ENCODE assay signal across 36 cellular contexts in genomic region chr14:37857774-37858266, GRCh38.
"Had no signal": no experiment of that assay in that cellular context is flagged by ENCODE, and none has a peak within 500 bp of the region (broad histone marks: within the 10 kb centered on the region; RNA-seq: fewer than 3 reads in every experiment).

No MANE protein-coding gene starts in this region.

- H3K9me3 Mint-ChIP-seq: activated CD4-positive, alpha-beta memory T cell treated with anti-CD3 and anti-CD28 coated beads for 36 hours; activated CD4-positive, alpha-beta T cell treated with anti-CD3 and anti-CD28 coated beads, Interleukin-2, amount 10 ng/mL, durations not matched to agents 24 days and 14 days; activated CD8-positive, alpha-beta T cell treated with anti-CD3 and anti-CD28 coated beads for 36 hours; activated naive CD4-positive, alpha-beta T cell treated with anti-CD3 and anti-CD28 coated beads for 36 hours; activated naive CD8-positive, alpha-beta T cell treated with anti-CD3 and anti-CD28 coated beads for 36 hours; activated T-cell treated with anti-CD3 and anti-CD28 coated beads, Interleukin-2, amount 50 U/mL, for 72 hours; activated T-helper 1 cell treated with anti-CD3 and anti-CD28 coated beads, Interleukin-12 subunit alpha, Interleukin-12 subunit beta, Interleukin-2, Interleukin-4 antibody, amounts not matched to agents 30 ng/mL and 10 ng/mL and 1 ng/mL, durations not matched to agents 14 hours and 24 hours and 36 hours; activated T-helper 17 cell treated with anti-CD3 and anti-CD28 coated beads, Interleukin-2, amount 50 U/mL, for 72 hours; T-helper 1 cell treated with Interleukin-12 subunit alpha and Interleukin-12 subunit beta and Interleukin-4 antibody, amounts not matched to agents 30 μg/mL and 1 μg/mL, for 36 hours; T-helper 2 cell treated with Interferon-gamma antibody and Interleukin-4, amounts not matched to agents 5 μg/mL and 100 μg/mL, for 36 hours had no signal

- H3K27ac Mint-ChIP-seq: activated B cell treated with CpG ODN at 0.5 μM for 24 hours; activated CD4-positive, alpha-beta memory T cell treated with anti-CD3 and anti-CD28 coated beads for 36 hours; activated CD4-positive, alpha-beta T cell treated with anti-CD3 and anti-CD28 coated beads, Interleukin-2, amount 10 ng/mL, durations not matched to agents 24 days and 14 days; activated CD8-positive, alpha-beta T cell treated with anti-CD3 and anti-CD28 coated beads for 36 hours; activated naive CD4-positive, alpha-beta T cell treated with anti-CD3 and anti-CD28 coated beads for 36 hours; activated naive CD4-positive, alpha-beta T cell treated with anti-CD3 and anti-CD28 coated beads, Interleukin-2, amount 50 U/mL, for 72 hours; activated naive CD8-positive, alpha-beta T cell treated with anti-CD3 and anti-CD28 coated beads for 36 hours; activated T-cell treated with anti-CD3 and anti-CD28 coated beads, Interleukin-2, amount 50 U/mL, for 72 hours; activated T-helper 1 cell treated with anti-CD3 and anti-CD28 coated beads, Interleukin-12 subunit alpha, Interleukin-12 subunit beta, Interleukin-2, Interleukin-4 antibody, amounts not matched to agents 30 ng/mL and 10 ng/mL and 1 ng/mL, durations not matched to agents 14 hours and 24 hours and 36 hours; activated T-helper 17 cell treated with anti-CD3 and anti-CD28 coated beads, Interleukin-2, amount 50 U/mL, for 72 hours; T-helper 1 cell treated with Interleukin-12 subunit alpha and Interleukin-12 subunit beta and Interleukin-4 antibody, amounts not matched to agents 30 μg/mL and 1 μg/mL, for 36 hours; T-helper 2 cell treated with Interferon-gamma antibody and Interleukin-4, amounts not matched to agents 5 μg/mL and 100 μg/mL, for 36 hours had no signal

- H3K4me1 Mint-ChIP-seq: activated B cell treated with CpG ODN at 0.5 μM for 24 hours; activated CD4-positive, alpha-beta T cell treated with anti-CD3 and anti-CD28 coated beads, Interleukin-2, amount 10 ng/mL, durations not matched to agents 24 days and 14 days; activated naive CD8-positive, alpha-beta T cell treated with anti-CD3 and anti-CD28 coated beads for 36 hours; activated T-helper 17 cell treated with anti-CD3 and anti-CD28 coated beads, Interleukin-2, amount 50 U/mL, for 72 hours had no signal

- H3K4me3 Mint-ChIP-seq: activated B cell treated with CpG ODN at 0.5 μM for 24 hours; activated CD4-positive, alpha-beta memory T cell treated with anti-CD3 and anti-CD28 coated beads for 36 hours; activated CD4-positive, alpha-beta T cell treated with anti-CD3 and anti-CD28 coated beads, Interleukin-2, amount 10 ng/mL, durations not matched to agents 24 days and 14 days; activated CD8-positive, alpha-beta T cell treated with anti-CD3 and anti-CD28 coated beads for 36 hours; activated naive CD4-positive, alpha-beta T cell treated with anti-CD3 and anti-CD28 coated beads for 36 hours; activated naive CD8-positive, alpha-beta T cell treated with anti-CD3 and anti-CD28 coated beads for 36 hours; activated T-cell treated with anti-CD3 and anti-CD28 coated beads, Interleukin-2, amount 50 U/mL, for 4 hours; activated T-cell treated with anti-CD3 and anti-CD28 coated beads, Interleukin-2, amount 50 U/mL, for 72 hours; activated T-helper 1 cell treated with anti-CD3 and anti-CD28 coated beads, Interleukin-12 subunit alpha, Interleukin-12 subunit beta, Interleukin-2, Interleukin-4 antibody, amounts not matched to agents 30 ng/mL and 10 ng/mL and 1 ng/mL, durations not matched to agents 14 hours and 24 hours and 36 hours; activated T-helper 17 cell treated with anti-CD3 and anti-CD28 coated beads, Interleukin-2, amount 50 U/mL, for 72 hours; T-helper 1 cell treated with Interleukin-12 subunit alpha and Interleukin-12 subunit beta and Interleukin-4 antibody, amounts not matched to agents 30 μg/mL and 1 μg/mL, for 36 hours; T-helper 2 cell treated with Interferon-gamma antibody and Interleukin-4, amounts not matched to agents 5 μg/mL and 100 μg/mL, for 36 hours had no signal

- H3K4me3 ChIP-seq: adrenal gland, body of pancreas, breast epithelium had no signal

- H3K27me3 ChIP-seq: adrenal gland, body of pancreas, brain microvascular endothelial cell, breast epithelium had no signal

- H3K36me3 Mint-ChIP-seq: activated CD4-positive, alpha-beta memory T cell treated with anti-CD3 and anti-CD28 coated beads for 36 hours; activated naive CD4-positive, alpha-beta T cell treated with anti-CD3 and anti-CD28 coated beads, Interleukin-2, amount 50 U/mL, for 72 hours; activated naive CD8-positive, alpha-beta T cell treated with anti-CD3 and anti-CD28 coated beads for 36 hours had no signal

- H3K27me3 Mint-ChIP-seq: activated B cell treated with CpG ODN at 0.5 μM for 24 hours; activated CD4-positive, alpha-beta T cell treated with anti-CD3 and anti-CD28 coated beads, Interleukin-2, amount 10 ng/mL, durations not matched to agents 24 days and 14 days; activated T-helper 17 cell treated with anti-CD3 and anti-CD28 coated beads, Interleukin-2, amount 50 U/mL, for 72 hours had no signal

- H3K4me1 ChIP-seq: adrenal gland, body of pancreas, breast epithelium had no signal

- DNase-seq: activated B cell treated with CpG ODN at 0.5 μM for 24 hours; activated CD4-positive, alpha-beta memory T cell treated with anti-CD3 and anti-CD28 coated beads for 36 hours; activated CD4-positive, alpha-beta T cell treated with anti-CD3 and anti-CD28 coated beads for 4 hours; activated CD4-positive, alpha-beta T cell treated with anti-CD3 and anti-CD28 coated beads, Interleukin-2, amount 10 ng/mL, durations not matched to agents 24 days and 14 days; activated CD4-positive, alpha-beta T cell treated with anti-CD3 and anti-CD28 coated beads, Interleukin-2, amount 50 U/mL, for 1 hour; activated CD4-positive, alpha-beta T cell treated with anti-CD3 and anti-CD28 coated beads, Interleukin-2, amount 50 U/mL, for 4 hours; activated CD4-positive, CD25-positive, alpha-beta regulatory T cell treated with anti-CD3 and anti-CD28 coated beads, Interleukin-2, amount 50 U/mL, for 72 hours; activated CD8-positive, alpha-beta memory T cell treated with anti-CD3 and anti-CD28 coated beads, Interleukin-2, amount 50 U/mL, for 4 hours; activated CD8-positive, alpha-beta T cell treated with anti-CD3 and anti-CD28 coated beads for 36 hours; activated effector memory CD4-positive, alpha-beta T cell treated with anti-CD3 and anti-CD28 coated beads, Interleukin-2, amount 50 U/mL, for 16 hours; activated gamma-delta T cell treated with Interleukin-2 at 50 U/mL for 16 hours; activated naive CD4-positive, alpha-beta T cell; activated naive CD4-positive, alpha-beta T cell treated with anti-CD3 and anti-CD28 coated beads for 36 hours; activated naive CD4-positive, alpha-beta T cell treated with anti-CD3 and anti-CD28 coated beads, Interleukin-2, amount 50 U/mL, for 16 hours; activated naive CD8-positive, alpha-beta T cell treated with anti-CD3 and anti-CD28 coated beads for 36 hours; activated T-cell treated with anti-CD3 and anti-CD28 coated beads for 4 hours; activated T-cell treated with anti-CD3 and anti-CD28 coated beads, Interleukin-2, amount 50 U/mL, for 1 hour; activated T-cell treated with anti-CD3 and anti-CD28 coated beads, Interleukin-2, amount 50 U/mL, for 4 hours; activated T-cell treated with anti-CD3 and anti-CD28 coated beads, Interleukin-2, amount 50 U/mL, for 72 hours; adrenal gland; amniotic stem cell; aorta; body of pancreas; brain microvascular endothelial cell; central memory CD4-positive, alpha-beta T cell; T-helper 2 cell; T-helper 9 cell had no signal

- ATAC-seq: activated CD8-positive, alpha-beta T cell treated with anti-CD3 and anti-CD28 coated beads for 36 hours; activated naive CD4-positive, alpha-beta T cell treated with anti-CD3 and anti-CD28 coated beads, Interleukin-2, amount 50 U/mL, for 72 hours; activated T-cell treated with anti-CD3 and anti-CD28 coated beads, Interleukin-2, amount 50 U/mL, for 4 hours; activated T-cell treated with anti-CD3 and anti-CD28 coated beads, Interleukin-2, amount 50 U/mL, for 72 hours; activated T-helper 17 cell treated with anti-CD3 and anti-CD28 coated beads, Interleukin-2, amount 50 U/mL, for 72 hours; body of pancreas had no signal

- H3K9me3 ChIP-seq: adrenal gland, body of pancreas, breast epithelium had no signal

- H3K36me3 ChIP-seq: adrenal gland, brain microvascular endothelial cell, breast epithelium had no signal

- H3K27ac ChIP-seq: adrenal gland, body of pancreas, brain microvascular endothelial cell, breast epithelium, VCaP had no signal

- FAIRE-seq: astrocyte, TTC549 had no signal
